ENCODE assay signal across 24 cellular contexts in genomic region chr15:60090747-60091146, GRCh38.
DNase-seq lines count a peak whose midpoint lies in the region; ATAC-seq, FAIRE-seq and TF ChIP-seq lines count a peak whose summit lies in the region.
"Had no signal": no experiment of that assay in that cellular context is flagged by ENCODE, and none has a peak within 500 bp of the region (broad histone marks: within the 10 kb centered on the region; RNA-seq: fewer than 3 reads in every experiment).

No MANE protein-coding gene starts in this region.

- FAIRE-seq in HepG2 (lab: Jason Lieb, UNC), result no peak

- no peak for TF ChIP-seq RAD21 in HepG2 (CRISPR knock-in tag; IDR thresholded peaks at IDR 0.05)

- H3K4me3 Mint-ChIP-seq in Calu3 (ENCODE audit: low read depth, unreplicated experiment), result no peak overlapping the region
- H3K4me3 Mint-ChIP-seq: activated naive CD8-positive, alpha-beta T cell treated with anti-CD3 and anti-CD28 coated beads, Interleukin-2, amount 10 ng/mL, durations not matched to agents 7 days and 5 days; natural killer cell; stimulated activated memory B cell treated with anti-CD40 and anti-IgM and Interleukin-4, amounts not matched to agents 10 μg/mL and 1 μg/mL and 100 μg/mL, for 72 hours had no signal

- no peak overlapping the region for H3K4me3 ChIP-seq in body of pancreas
- H3K4me3 ChIP-seq in HepG2 (replicated peaks in 1 of 3; ENCODE audit: insufficient read depth in 1 of 3, low read depth in 2 of 3, low read length in 3 of 3), result no peak overlapping the region
- H3K4me3 ChIP-seq in skeletal muscle satellite cell (ENCODE audit: low read length), result no peak overlapping the region
- H3K4me3 ChIP-seq: BLaER1, MG63, skin epidermis, thoracic aorta had no signal

- H3K9me3 Mint-ChIP-seq in Calu3 (ENCODE audit: low read depth, unreplicated experiment), result no peaks in the 10 kb centered on the region
- H3K9me3 Mint-ChIP-seq: natural killer cell; stimulated activated memory B cell treated with anti-CD40 and anti-IgM and Interleukin-4, amounts not matched to agents 10 μg/mL and 1 μg/mL and 100 μg/mL, for 72 hours had no signal

- no peaks in the 10 kb centered on the region for H3K27me3 Mint-ChIP-seq in Calu3 (ENCODE audit: unreplicated experiment)

- DNase-seq in Calu3 (no peak), body of pancreas (no peak), HepG2 (ENCODE audit: low spot score) (no peak), COLO829 (ENCODE audit: low spot score) (no peak), superior temporal gyrus (ENCODE audit: extremely low spot score) (no peak)
- DNase-seq: activated CD8-positive, alpha-beta memory T cell treated with anti-CD3 and anti-CD28 coated beads, Interleukin-2, amount 50 U/mL, for 4 hours; activated naive CD8-positive, alpha-beta T cell treated with anti-CD3 and anti-CD28 coated beads, Interleukin-2, amount 10 ng/mL, durations not matched to agents 7 days and 5 days; cortex of kidney; natural killer cell; NCI-H1417; NCI-H510A treated with DMSO at 0.1 percent for 48 hours; NK-92 treated with Interleukin-12 subunit alpha and Interleukin-12 subunit beta, amount 100 ng/mL, for 24 hours; SK-N-SH; stimulated activated CD4-positive, alpha-beta T cell treated with anti-CD3 and anti-CD28 coated beads, Interleukin-2, amount 100 ng/mL, for 24 hours; T-helper 2 cell had no signal

- H3K9ac ChIP-seq in HepG2 (ENCODE audit: insufficient read depth, low read depth, low read length), result no peak overlapping the region
- H3K9ac ChIP-seq in skeletal muscle satellite cell (ENCODE audit: low read depth, low read length), result no peak overlapping the region
- H3K9ac ChIP-seq: BLaER1, SK-N-SH had no signal

- H3K4me1 ChIP-seq in body of pancreas (peaks cover 8% of the 10 kb centered on the region), HepG2 (ENCODE audit: insufficient read depth, low read length) (peaks cover 23% of the 10 kb centered on the region), skeletal muscle satellite cell (ENCODE audit: control insufficient read depth, insufficient read depth, low read length) (peaks cover 22% of the 10 kb centered on the region)
- H3K4me1 ChIP-seq: BLaER1 had no signal

- TF ChIP-seq CTCF in Calu3 (IDR thresholded peaks at IDR 0.05; ENCODE audit: unreplicated experiment), result no peak
- TF ChIP-seq CTCF in body of pancreas (IDR thresholded peaks at IDR 0.05), result no peak
- no peak for TF ChIP-seq CTCF in HepG2 (CRISPR knock-in tag; IDR thresholded peaks at IDR 0.05)

- H3K4me2 ChIP-seq in HepG2 (ENCODE audit: low read depth, low read length), result 0 out of 2 replicates have a peak overlapping the region, but pooled peaks have one; percentile 5
- H3K4me2 ChIP-seq in skeletal muscle satellite cell (ENCODE audit: low read length), result peak overlapping the region; percentile 25
- H3K4me2 ChIP-seq: BLaER1, SK-N-SH had no signal

- H4K20me1 ChIP-seq in HepG2 (ENCODE audit: insufficient read depth, low read length), result no peaks in the 10 kb centered on the region
- H4K20me1 ChIP-seq: BLaER1 had no signal

- H3K36me3 ChIP-seq in body of pancreas (replicated peaks in 1 of 2; ENCODE audit: insufficient read depth in 1 of 2, low read depth in 2 of 2), result no peaks in the 10 kb centered on the region
- H3K36me3 ChIP-seq in HepG2 (replicated peaks in 1 of 2; ENCODE audit: control insufficient read depth in 1 of 2, insufficient read depth in 2 of 2, low read length in 2 of 2), result no peaks in the 10 kb centered on the region
- H3K36me3 ChIP-seq in skeletal muscle satellite cell (ENCODE audit: insufficient read depth, low read length), result no peaks in the 10 kb centered on the region
- H3K36me3 ChIP-seq: BLaER1, MG63, thoracic aorta had no signal

- ATAC-seq in body of pancreas (peak; percentile 21), HepG2 (no peak), GM18907 (IDR thresholded peaks at IDR 0.05; ENCODE audit: unreplicated experiment) (no peak), GM18502 (IDR thresholded peaks at IDR 0.05; ENCODE audit: poor library complexity, unreplicated experiment) (no peak)
- ATAC-seq: natural killer cell; stimulated activated memory B cell treated with anti-CD40 and anti-IgM and Interleukin-4, amounts not matched to agents 10 μg/mL and 1 μg/mL and 100 μg/mL, for 72 hours had no signal

- in situ Hi-C loops in HepG2 (cut with HindIII; ENCODE audit: extremely low pct_ligation_motif_present, low pct_unique_long_range_greater_than_20kb), result no loop called here

- POLR2A ChIA-PET in HepG2 (lab: Yijun Ruan, JAX), result no interaction called here

- BruUV-seq in Calu3 (replicated peaks; lab: Mats Ljungman, UMichigan) (no TSS peak), HepG2 (replicated peaks; lab: Mats Ljungman, UMichigan) (no TSS peak)

- no peak overlapping the region for H3K27ac ChIP-seq in body of pancreas
- H3K27ac ChIP-seq in HepG2 (ENCODE audit: extremely low read length, insufficient read depth, low read length), result no peak overlapping the region
- H3K27ac ChIP-seq: BLaER1, thoracic aorta, VCaP had no signal

- CTCF ChIA-PET in Calu3 (lab: Charles Lee) (interaction anchor here (1.0 to 1.6 kb wide), 3 partner anchors 10 to 172 kb away, joined by 3 to 7 read pairs (median 3); no protein-coding TSS in a partner anchor), HepG2 (lab: Yijun Ruan, JAX; ENCODE audit: low intra/inter-chr PET ratio, low total read pairs) (no interaction called here)

- no peak overlapping the region for H2AFZ ChIP-seq in HepG2 (ENCODE audit: low read length)

- no peaks in the 10 kb centered on the region for H3K9me3 ChIP-seq in body of pancreas
- H3K9me3 ChIP-seq in HepG2 (ENCODE audit: low read length), result no peaks in the 10 kb centered on the region
- H3K9me3 ChIP-seq in skeletal muscle satellite cell (replicated peaks; ENCODE audit: low read length), result no peaks in the 10 kb centered on the region
- H3K9me3 ChIP-seq: BLaER1, MG63, SK-N-SH, thoracic aorta had no signal

- TF ChIP-seq EP300 in HepG2 (IDR thresholded peaks at IDR 0.05; ENCODE audit: low read depth in 2 of 2, low read length in 2 of 2), result no peak
- no peak for TF ChIP-seq EP300 in HepG2 (CRISPR knock-in tag; IDR thresholded peaks at IDR 0.05; ENCODE audit: borderline replicate concordance)

- TF ChIP-seq POLR2A in body of pancreas (IDR thresholded peaks at IDR 0.05) (no peak), HepG2 (IDR thresholded peaks at IDR 0.05; ENCODE audit: insufficient read depth in 1 of 2, low read depth in 2 of 2, low read length in 2 of 2) (no peak)

- peaks cover 6% of the 10 kb centered on the region for H3K36me3 Mint-ChIP-seq in Calu3 (ENCODE audit: insufficient read depth, unreplicated experiment)
- H3K36me3 Mint-ChIP-seq: activated naive CD8-positive, alpha-beta T cell treated with anti-CD3 and anti-CD28 coated beads, Interleukin-2, amount 10 ng/mL, durations not matched to agents 7 days and 5 days; natural killer cell; stimulated activated memory B cell treated with anti-CD40 and anti-IgM and Interleukin-4, amounts not matched to agents 10 μg/mL and 1 μg/mL and 100 μg/mL, for 72 hours had no signal

- H3K4me1 Mint-ChIP-seq in Calu3 (ENCODE audit: low read depth, unreplicated experiment), result peaks cover 29% of the 10 kb centered on the region
- H3K4me1 Mint-ChIP-seq: activated naive CD8-positive, alpha-beta T cell treated with anti-CD3 and anti-CD28 coated beads, Interleukin-2, amount 10 ng/mL, durations not matched to agents 7 days and 5 days; natural killer cell; stimulated activated memory B cell treated with anti-CD40 and anti-IgM and Interleukin-4, amounts not matched to agents 10 μg/mL and 1 μg/mL and 100 μg/mL, for 72 hours had no signal

- intact Hi-C loops in Calu3 (cut with micrococcal nuclease; ENCODE audit: unreplicated experiment), result no loop called here
- intact Hi-C loops in body of pancreas (cut with DNase I), result no loop called here
- intact Hi-C loops in HepG2 (cut with micrococcal nuclease; ENCODE audit: unreplicated experiment), result no loop called here

- WGBS in body of pancreas, 2 donors, result 56 to 58% methylated on average over 3 of the region's 3 CpGs
- 11% methylated on average over 3 of the region's 3 CpGs for WGBS in HepG2 (ENCODE audit: low lambda C conversion rate)

- H3K79me2 ChIP-seq in HepG2 (ENCODE audit: insufficient read depth, low read length), result no peaks in the 10 kb centered on the region

- H3K27me3 ChIP-seq in body of pancreas, result no peaks in the 10 kb centered on the region
- H3K27me3 ChIP-seq in HepG2 (ENCODE audit: control insufficient read depth in 1 of 2, insufficient read depth in 2 of 2, low read length in 2 of 2), result no peaks in the 10 kb centered on the region
- H3K27me3 ChIP-seq in skeletal muscle satellite cell (ENCODE audit: control insufficient read depth, insufficient read depth, low read length), result peaks cover 3% of the 10 kb centered on the region
- H3K27me3 ChIP-seq: BLaER1, MG63 had no signal

- H3K27ac Mint-ChIP-seq in Calu3 (ENCODE audit: unreplicated experiment), result peak overlapping the region; percentile 4
- H3K27ac Mint-ChIP-seq: activated naive CD8-positive, alpha-beta T cell treated with anti-CD3 and anti-CD28 coated beads, Interleukin-2, amount 10 ng/mL, durations not matched to agents 7 days and 5 days; natural killer cell; stimulated activated memory B cell treated with anti-CD40 and anti-IgM and Interleukin-4, amounts not matched to agents 10 μg/mL and 1 μg/mL and 100 μg/mL, for 72 hours had no signal

TF ChIP-seq in HepG2, 621 proteins besides CTCF, POLR2A, EP300 and RAD21 (continues in another document):
- no peak for TF ChIP-seq CAMTA2 (CRISPR knock-in tag; IDR thresholded peaks at IDR 0.05; ENCODE audit: borderline replicate concordance)
- TF ChIP-seq REL (CRISPR knock-in tag; conservative IDR thresholded peaks at IDR 0.05), result no peak
- no peak for TF ChIP-seq HES4 (CRISPR knock-in tag; IDR thresholded peaks at IDR 0.05; ENCODE audit: borderline replicate concordance)
- no peak for TF ChIP-seq MIER2 (CRISPR knock-in tag; IDR thresholded peaks at IDR 0.05)
- TF ChIP-seq ZNF564 (CRISPR knock-in tag; IDR thresholded peaks at IDR 0.05), result no peak
- TF ChIP-seq TEAD2 (CRISPR knock-in tag; IDR thresholded peaks at IDR 0.05), result no peak
- TF ChIP-seq HOXA7 (CRISPR knock-in tag; IDR thresholded peaks at IDR 0.05), result no peak
- no peak for TF ChIP-seq YEATS4 (CRISPR knock-in tag; IDR thresholded peaks at IDR 0.05; ENCODE audit: borderline replicate concordance)
- TF ChIP-seq TBX2 (CRISPR knock-in tag; IDR thresholded peaks at IDR 0.05; ENCODE audit: borderline replicate concordance), result no peak
- no peak for TF ChIP-seq ZNF362 (CRISPR knock-in tag; IDR thresholded peaks at IDR 0.05; ENCODE audit: borderline replicate concordance)
